In genomic region chr19:14494451-14494850, GRCh38 we compare ENCODE assay signal across 9 cellular contexts. TPM values are rescaled to one million over a fixed set of nuclear protein-coding genes. Genes with fewer than 3 reads are reported as not detected.
DNase-seq lines count a peak whose midpoint lies in the region; ATAC-seq and TF ChIP-seq lines count a peak whose summit lies in the region.
"Had no signal": no experiment of that assay in that cellular context is flagged by ENCODE, and none has a peak within 500 bp of the region (broad histone marks: within the 10 kb centered on the region; RNA-seq: fewer than 3 reads in every experiment).

No MANE protein-coding gene starts in this region.

- H3K27me3 Mint-ChIP-seq in endodermal cell (ENCODE audit: insufficient read depth) (no peaks in the 10 kb centered on the region), neural crest cell (ENCODE audit: low read depth) (no peaks in the 10 kb centered on the region)

- POLR2A ChIA-PET in BJ (lab: Charles Lee), result no interaction called here
- POLR2A ChIA-PET in PC-3 (lab: Charles Lee; ENCODE audit: unreplicated experiment), result no interaction called here

- H2AFZ ChIP-seq in PC-3 (ENCODE audit: low read length), result peak overlapping the region; percentile 8; the same call in 1 of the 2 replicates

- CTCF ChIA-PET in BJ (lab: Yijun Ruan, JAX) (interaction anchor here (1.0 to 4.9 kb wide), 3 partner anchors 9 to 15 kb away, joined by 3 to 32 read pairs (median 5); no protein-coding TSS in a partner anchor), PC-3 (lab: Charles Lee) (interaction anchor here (0.6 to 0.9 kb wide), 2 partner anchors 12 to 24 kb away, joined by 3 to 5 read pairs; partner anchors contain the start of gene DNAJB1)

- H3K36me3 Mint-ChIP-seq in endodermal cell (ENCODE audit: low read depth), result peaks cover 28% of the 10 kb centered on the region
- H3K36me3 Mint-ChIP-seq in neural crest cell (ENCODE audit: low read depth), result peaks cover 12% of the 10 kb centered on the region

- peaks cover 18% of the 10 kb centered on the region for H4K20me1 ChIP-seq in PC-3 (ENCODE audit: low read length)

- H3K27ac ChIP-seq in PC-3 (ENCODE audit: low read length), result peak overlapping the region; percentile 81
- no peak overlapping the region for H3K27ac ChIP-seq in endodermal cell (ENCODE audit: low read depth, low read length)

- H3K4me1 Mint-ChIP-seq in endodermal cell (peaks cover 2% of the 10 kb centered on the region), neural crest cell (peaks cover 30% of the 10 kb centered on the region)

- intact Hi-C loops in PC-3 (cut with micrococcal nuclease), result no loop called here

- H3K79me2 ChIP-seq in PC-3 (ENCODE audit: low read length), result peaks cover 50% of the 10 kb centered on the region

- TF ChIP-seq CTCF in BJ (IDR thresholded peaks at IDR 0.05; ENCODE audit: insufficient read depth, low read depth, low read length) (no peak), PC-3 (conservative IDR thresholded peaks at IDR 0.05; ENCODE audit: low read depth, low read length) (no peak), endodermal cell (conservative IDR thresholded peaks at IDR 0.05) (no peak), neural crest cell (conservative IDR thresholded peaks at IDR 0.05) (no peak)

- no peak for ATAC-seq in PC-3
- ATAC-seq in GM18858 (IDR thresholded peaks at IDR 0.05; ENCODE audit: unreplicated experiment), result no peak
- no peak for ATAC-seq in GM18519 (IDR thresholded peaks at IDR 0.05; ENCODE audit: low FRiP score, unreplicated experiment)

- H3K9ac ChIP-seq in PC-3 (ENCODE audit: low read length) (peak overlapping the region; percentile 85), endodermal cell (ENCODE audit: extremely low read depth, low read length, poor library complexity, severe bottlenecking) (no peak overlapping the region)

- H3K9me3 ChIP-seq in PC-3 (ENCODE audit: low read length) (no peaks in the 10 kb centered on the region), endodermal cell (ENCODE audit: control insufficient read depth, low read length) (no peaks in the 10 kb centered on the region)

- peaks cover 5% of the 10 kb centered on the region for H3F3A ChIP-seq in PC-3 (ENCODE audit: low read length, unreplicated experiment)

- H3K4me3 Mint-ChIP-seq in endodermal cell (peak overlapping the region; percentile 77), neural crest cell (peak overlapping the region; percentile 93)

- peak overlapping the region; percentile 92 for H3K4me3 ChIP-seq in BJ (ENCODE audit: low read depth, low read length)
- peak overlapping the region; percentile 93 for H3K4me3 ChIP-seq in PC-3 (ENCODE audit: low read length)
- peak overlapping the region; percentile 96 for H3K4me3 ChIP-seq in endodermal cell (ENCODE audit: low read length)

- H3K9me3 Mint-ChIP-seq in endodermal cell, result no peaks in the 10 kb centered on the region
- H3K9me3 Mint-ChIP-seq in neural crest cell, result no peaks in the 10 kb centered on the region

- DNase-seq in BJ (ENCODE audit: low read depth), result no peak
- no peak for DNase-seq in PC-3
- no peak for DNase-seq in endodermal cell
- no peak for DNase-seq in neural crest cell (ENCODE audit: low read depth, low spot score)
- DNase-seq in anterior cingulate cortex (lab: John Stamatoyannopoulos, UW), result no peak
- DNase-seq in stimulated activated CD8-positive, alpha-beta memory T cell treated with anti-CD3 and anti-CD28 coated beads, Interleukin-4, amount 100 ng/mL, for 48 hours, result no peak

- H3K4me1 ChIP-seq in PC-3 (ENCODE audit: insufficient read depth, low read length) (peaks cover 24% of the 10 kb centered on the region), endodermal cell (ENCODE audit: control insufficient read depth, insufficient read depth, low read length) (peaks cover 3% of the 10 kb centered on the region)

- TSS peak; percentile 53 for BruUV-seq in PC-3 (replicated peaks; lab: Mats Ljungman, UMichigan)

- H3K9me2 ChIP-seq in PC-3 (replicated peaks; ENCODE audit: low read length), result no peaks in the 10 kb centered on the region

- H3K4me2 ChIP-seq in PC-3 (ENCODE audit: low read length), result peak overlapping the region; percentile 97

- peaks cover 12% of the 10 kb centered on the region for H3K36me3 ChIP-seq in BJ (ENCODE audit: control insufficient read depth, insufficient read depth, low read length)
- peaks cover 19% of the 10 kb centered on the region; the same call in 1 of the 2 replicates for H3K36me3 ChIP-seq in PC-3 (ENCODE audit: low read depth, low read length)
- H3K36me3 ChIP-seq in endodermal cell (ENCODE audit: control insufficient read depth, insufficient read depth, low read length), result peaks cover 10% of the 10 kb centered on the region

- 90 to 98% methylated on average over 4 to 5 of the region's 5 CpGs for WGBS in endodermal cell (ENCODE audit: insufficient coverage in 1 of 2, insufficient read length in 1 of 2), 2 experiments

- peak overlapping the region; percentile 42 for H3K27ac Mint-ChIP-seq in endodermal cell
- no peak overlapping the region for H3K27ac Mint-ChIP-seq in neural crest cell (ENCODE audit: unreplicated experiment)

- H3K27me3 ChIP-seq in BJ (ENCODE audit: control insufficient read depth, insufficient read depth, low read length), result no peaks in the 10 kb centered on the region
- H3K27me3 ChIP-seq in PC-3 (ENCODE audit: low read length), result no peaks in the 10 kb centered on the region
- H3K27me3 ChIP-seq in endodermal cell (ENCODE audit: control insufficient read depth, insufficient read depth, low read length, poor library complexity, severe bottlenecking), result no peaks in the 10 kb centered on the region

RNA-seq across cellular contexts. Expression of gene GIPC1, which starts 1.5 kb away (rescaled TPM):
- polyA plus RNA-seq in BJ (2011; rRNA removed), result 92.3 and 119 TPM in 2 replicates
- polyA minus RNA-seq in BJ (2011; rRNA and poly(A)+ RNA removed), result 43.2 and 57.9 TPM in 2 replicates
- 538 and 671 TPM in 2 replicates for total RNA-seq in PC-3 (2014; rRNA removed)
- 10 to 100 TPM; 68.6 to 72.6 TPM for total RNA-seq in endodermal cell
- polyA plus RNA-seq in endodermal cell (2013, experiment 1 of 2), result 60.1 TPM
- polyA plus RNA-seq in endodermal cell (2013, experiment 2 of 2), result 55.9 TPM
- 72.5 and 73.0 TPM in 2 replicates for total RNA-seq in neural crest cell

RNA-seq across cellular contexts. Expression of gene PTGER1, which starts 19.3 kb away (rescaled TPM):
- 0.63 and 1.0 TPM in 2 replicates for polyA plus RNA-seq in BJ (2011; rRNA removed)
- polyA minus RNA-seq in BJ (2011; rRNA and poly(A)+ RNA removed), result 0.38 and 0.41 TPM in 2 replicates
- total RNA-seq in PC-3 (2014; rRNA removed) (2.2 and 2.4 TPM in 2 replicates), endodermal cell (1 to 10 TPM in 1 of 2 donors, under 1 TPM in 1; 0.81 to 1.0 TPM), neural crest cell (0.27 and 0.40 TPM in 2 replicates)
- polyA plus RNA-seq in endodermal cell (2013, experiment 1 of 2), result not detected
- 0.37 TPM for polyA plus RNA-seq in endodermal cell (2013, experiment 2 of 2)
- total RNA-seq: LHCN-M2 had no signal

RNA-seq across cellular contexts. Expression of gene DNAJB1, which starts 23.7 kb away (rescaled TPM):
- polyA plus RNA-seq in BJ (2011; rRNA removed), result 114 and 133 TPM in 2 replicates
- 46.5 and 52.6 TPM in 2 replicates for polyA minus RNA-seq in BJ (2011; rRNA and poly(A)+ RNA removed)
- total RNA-seq in PC-3 (2014; rRNA removed), result 167 and 178 TPM in 2 replicates
- 10 to 100 TPM; 66.1 to 70.0 TPM for total RNA-seq in endodermal cell
- 62.8 TPM for polyA plus RNA-seq in endodermal cell (2013, experiment 1 of 2)
- 56.0 TPM for polyA plus RNA-seq in endodermal cell (2013, experiment 2 of 2)
- total RNA-seq in neural crest cell, result 89.4 and 94.2 TPM in 2 replicates

RNA-seq across cellular contexts. Expression of gene TECR, which starts 34.9 kb away (rescaled TPM):
- 63.2 and 95.9 TPM in 2 replicates for polyA plus RNA-seq in BJ (2011; rRNA removed)
- polyA minus RNA-seq in BJ (2011; rRNA and poly(A)+ RNA removed), result 94.4 and 169 TPM in 2 replicates
- total RNA-seq in PC-3 (2014; rRNA removed) (144 and 145 TPM in 2 replicates), endodermal cell (100 to 1,000 TPM; 127 to 140 TPM), neural crest cell (177 and 185 TPM in 2 replicates)
- 108 TPM for polyA plus RNA-seq in endodermal cell (2013, experiment 1 of 2)
- polyA plus RNA-seq in endodermal cell (2013, experiment 2 of 2), result 101 TPM
